ENCODE assay signal across 19 cellular contexts in genomic region chr10:104485632-104486031, GRCh38.
DNase-seq lines count a peak whose midpoint lies in the region; ATAC-seq, FAIRE-seq and TF ChIP-seq lines count a peak whose summit lies in the region.
"Had no signal": no experiment of that assay in that cellular context is flagged by ENCODE, and none has a peak within 500 bp of the region (broad histone marks: within the 10 kb centered on the region; RNA-seq: fewer than 3 reads in every experiment).

No MANE protein-coding gene starts in this region.

- no peaks in the 10 kb centered on the region for H3K36me3 Mint-ChIP-seq in activated naive CD4-positive, alpha-beta T cell treated with anti-CD3 and anti-CD28 coated beads, Interleukin-2, amount 10 ng/mL, durations not matched to agents 7 days and 5 days
- H3K36me3 Mint-ChIP-seq: CD4-positive, CD25-positive, alpha-beta regulatory T cell; naive B cell had no signal

- FAIRE-seq in H1 (lab: Jason Lieb, UNC) = peak; percentile 80
- FAIRE-seq: endometrium had no signal

- H3K9ac ChIP-seq in H1 (replicated peaks in 1 of 4; ENCODE audit: extremely low read depth in 1 of 4, low read depth in 3 of 4, low read length in 3 of 4) = no peak overlapping the region

- no peak overlapping the region for H2BK15ac ChIP-seq in H1 (ENCODE audit: low read length)

- no peak overlapping the region for H4K8ac ChIP-seq in H1 (ENCODE audit: extremely low read depth, insufficient read depth, low read length)

- no peaks in the 10 kb centered on the region for H3K9me3 ChIP-seq in H1 (ENCODE audit: insufficient read depth in 2 of 2, low read depth in 1 of 2, low read length in 1 of 2)
- no peaks in the 10 kb centered on the region for H3K9me3 ChIP-seq in osteoblast (ENCODE audit: low read depth, low read length)

- no peak for TF ChIP-seq POLR2A in H1 (IDR thresholded peaks at IDR 0.05; ENCODE audit: control extremely low read depth in 1 of 2, low read depth in 2 of 2, low read length in 2 of 2)

- no peak overlapping the region for H3K14ac ChIP-seq in H1 (ENCODE audit: insufficient read length)

- peaks cover 28% of the 10 kb centered on the region for H3K27me3 Mint-ChIP-seq in activated naive CD4-positive, alpha-beta T cell treated with anti-CD3 and anti-CD28 coated beads, Interleukin-2, amount 10 ng/mL, durations not matched to agents 7 days and 5 days

- POLR2A ChIA-PET in H1 (lab: Charles Lee; ENCODE audit: partially characterized antibody) = no interaction called here

- no peak overlapping the region for H3K4ac ChIP-seq in H1 (replicated peaks; ENCODE audit: insufficient read length, low read depth, low read length)

- H3K27me3 ChIP-seq in H1 (replicated peaks in 1 of 4; ENCODE audit: control insufficient read depth in 3 of 4, extremely low read depth in 1 of 4, insufficient read depth in 3 of 4, low read length in 3 of 4) (no peaks in the 10 kb centered on the region), osteoblast (ENCODE audit: insufficient read depth, low read length) (no peaks in the 10 kb centered on the region)

- no peak overlapping the region for H3K4me3 Mint-ChIP-seq in activated naive CD4-positive, alpha-beta T cell treated with anti-CD3 and anti-CD28 coated beads, Interleukin-2, amount 10 ng/mL, durations not matched to agents 7 days and 5 days
- H3K4me3 Mint-ChIP-seq: CD4-positive, CD25-positive, alpha-beta regulatory T cell; naive B cell had no signal

- no peak overlapping the region for H2BK12ac ChIP-seq in H1 (ENCODE audit: low read depth, low read length)

- H3K4me1 ChIP-seq in H1 (replicated peaks in 1 of 4; ENCODE audit: control insufficient read depth in 3 of 4, insufficient read depth in 4 of 4, low read length in 3 of 4) (0 out of 7 replicates have a peak, but pooled peaks cover 0 to 2% (median 1%) of the 10 kb centered on the region in 4 experiments), osteoblast (ENCODE audit: insufficient read depth, low read length) (no peaks in the 10 kb centered on the region)

- no peak overlapping the region for H4K5ac ChIP-seq in H1 (ENCODE audit: insufficient read length, low read depth, low read length)

- no peak overlapping the region for H2BK20ac ChIP-seq in H1 (ENCODE audit: low read length)

- no peak overlapping the region for H4K91ac ChIP-seq in H1 (replicated peaks; ENCODE audit: insufficient read length, low read length)

- no peak overlapping the region for H3K4me3 ChIP-seq in H1 (ENCODE audit: extremely low read depth in 1 of 4, insufficient read depth in 2 of 4, low read depth in 3 of 4, low read length in 4 of 4)
- H3K4me3 ChIP-seq in osteoblast (ENCODE audit: insufficient read depth, low read length) = no peak overlapping the region

- no peak overlapping the region for H2AFZ ChIP-seq in H1 (ENCODE audit: low read length)
- H2AFZ ChIP-seq in osteoblast (ENCODE audit: low read length) = no peak overlapping the region

- TF ChIP-seq CTCF in GM12872 (IDR thresholded peaks at IDR 0.05; ENCODE audit: insufficient read depth, low read depth, low read length) = peak; percentile 34; the same call in 1 of the 3 replicates
- TF ChIP-seq CTCF in H1 (IDR thresholded peaks at IDR 0.05; ENCODE audit: control extremely low read depth in 1 of 3, insufficient read depth in 1 of 3, low read depth in 1 of 3, low read length in 3 of 3) = peak in 2 of 3 experiments; percentile 43 to 66; a peak in 3 of 4 replicates
- peak; percentile 9 for TF ChIP-seq CTCF in osteoblast (IDR thresholded peaks at IDR 0.05; ENCODE audit: extremely low read depth, low read depth, low read length)

- no peaks in the 10 kb centered on the region for H3K36me3 ChIP-seq in H1 (ENCODE audit: control insufficient read depth in 2 of 4, insufficient read depth in 4 of 4, low read length in 3 of 4)
- H3K36me3 ChIP-seq in osteoblast (ENCODE audit: insufficient read depth, low read length) = no peaks in the 10 kb centered on the region

- no peak overlapping the region for H2AK5ac ChIP-seq in H1 (ENCODE audit: low read depth, low read length)

- no peak overlapping the region for H3K27ac ChIP-seq in H1 (ENCODE audit: low read depth, low read length)
- H3K27ac ChIP-seq in osteoblast (ENCODE audit: low read depth, low read length) = no peak overlapping the region

- 82% methylated on average over 3 of the region's 3 CpGs; no CpG with 5 or more reads in 1 of the 2 experiments for WGBS in H1 (ENCODE audit: extremely low coverage in 1 of 2, insufficient coverage in 1 of 2, insufficient read length in 1 of 2, insufficient replicate concordance in 2 of 2, low coverage in 1 of 2, low lambda C conversion rate in 2 of 2, missing lambda C conversion rate in 1 of 2), 2 experiments

- H3K4me2 ChIP-seq in H1 (ENCODE audit: insufficient read depth in 1 of 2, low read depth in 2 of 2, low read length in 2 of 2) (no peak overlapping the region), osteoblast (ENCODE audit: insufficient read depth, low read length) (no peak overlapping the region)

- H2BK5ac ChIP-seq in H1 (ENCODE audit: low read depth, low read length) = no peak overlapping the region

- H3K79me2 ChIP-seq in H1 (ENCODE audit: control insufficient read depth in 1 of 2, insufficient read depth in 2 of 2, low read length in 2 of 2) = no peaks in the 10 kb centered on the region
- no peaks in the 10 kb centered on the region for H3K79me2 ChIP-seq in osteoblast (ENCODE audit: insufficient read depth, low read length)

- H3K56ac ChIP-seq in H1 (replicated peaks; ENCODE audit: insufficient read length, low read depth, low read length) = no peak overlapping the region

- no peaks in the 10 kb centered on the region for H3K9me3 Mint-ChIP-seq in activated naive CD4-positive, alpha-beta T cell treated with anti-CD3 and anti-CD28 coated beads, Interleukin-2, amount 10 ng/mL, durations not matched to agents 7 days and 5 days

- no peak overlapping the region for H3K23ac ChIP-seq in H1 (ENCODE audit: insufficient read length)

- DNase-seq in HT-29 (ENCODE audit: low spot score) (peak; percentile 6), H1 (ENCODE audit: low read depth in 1 of 2, low spot score in 2 of 2) (no peak), osteoblast (ENCODE audit: insufficient read length, low spot score, missing footprints) (no peak), SIG-M5 (lab: John Stamatoyannopoulos, UW) (no peak)
- no peak for DNase-seq in activated naive CD4-positive, alpha-beta T cell treated with anti-CD3 and anti-CD28 coated beads, Interleukin-2, amount 10 ng/mL, durations not matched to agents 7 days and 5 days
- DNase-seq: activated CD4-positive, CD25-positive, alpha-beta regulatory T cell treated with anti-CD3 and anti-CD28 coated beads, Interleukin-2, amount 50 U/mL, for 72 hours; activated effector memory CD4-positive, alpha-beta T cell treated with Interleukin-2 at 50 U/mL for 16 hours; CD4-positive, CD25-positive, alpha-beta regulatory T cell; foreskin melanocyte; KG1; naive B cell; NCI-H1436; NCI-H446 treated with DMSO at 0.1 percent for 48 hours; SHP77 treated with DMSO at 0.1 percent for 48 hours; stimulated activated naive CD4-positive, alpha-beta T cell; trophoblast cell had no signal

- CTCF ChIA-PET in H1 (lab: Charles Lee; ENCODE audit: partially characterized antibody) = interaction anchor here (0.6 to 2.4 kb wide), 16 partner anchors 8 to 211 kb away, joined by 3 to 21 read pairs (median 4); no protein-coding TSS in a partner anchor
- CTCF ChIA-PET in activated naive CD4-positive, alpha-beta T cell treated with anti-CD3 and anti-CD28 coated beads, Interleukin-2, amount 10 ng/mL, durations not matched to agents 7 days and 5 days (lab: Charles Lee) = no interaction called here

- TF ChIP-seq EP300 in H1 (IDR thresholded peaks at IDR 0.05; ENCODE audit: borderline replicate concordance in 1 of 2, low read depth in 2 of 2, low read length in 2 of 2) = no peak

- H2BK120ac ChIP-seq in H1 (replicated peaks; ENCODE audit: low read depth, low read length) = no peak overlapping the region

- peak; percentile 8 to 31; a peak in 2 of 4 replicates for TF ChIP-seq RAD21 in H1 (IDR thresholded peaks at IDR 0.05 in 1 of 2, conservative IDR thresholded peaks at IDR 0.05 in 1 of 2; ENCODE audit: low read depth in 2 of 2, low read length in 2 of 2)

- no peaks in the 10 kb centered on the region for H3K79me1 ChIP-seq in H1 (ENCODE audit: low read depth, low read length)

- no peak for ATAC-seq in GM19467 (IDR thresholded peaks at IDR 0.05; ENCODE audit: unreplicated experiment)

- no peak overlapping the region for H3K18ac ChIP-seq in H1 (ENCODE audit: extremely low read depth, low read length)

- no peaks in the 10 kb centered on the region for H3K4me1 Mint-ChIP-seq in activated naive CD4-positive, alpha-beta T cell treated with anti-CD3 and anti-CD28 coated beads, Interleukin-2, amount 10 ng/mL, durations not matched to agents 7 days and 5 days
- H3K4me1 Mint-ChIP-seq: CD4-positive, CD25-positive, alpha-beta regulatory T cell; naive B cell had no signal

- H4K20me1 ChIP-seq in H1 (replicated peaks in 1 of 2; ENCODE audit: control insufficient read depth in 1 of 2, insufficient read depth in 2 of 2, low read length in 2 of 2) = no peaks in the 10 kb centered on the region
- no peaks in the 10 kb centered on the region for H4K20me1 ChIP-seq in osteoblast (ENCODE audit: insufficient read depth, low read length)

- no peak overlapping the region for H3K27ac Mint-ChIP-seq in activated naive CD4-positive, alpha-beta T cell treated with anti-CD3 and anti-CD28 coated beads, Interleukin-2, amount 10 ng/mL, durations not matched to agents 7 days and 5 days
- H3K27ac Mint-ChIP-seq: CD4-positive, CD25-positive, alpha-beta regulatory T cell; naive B cell had no signal

- H3K23me2 ChIP-seq in H1 (ENCODE audit: low read depth, low read length) = no peaks in the 10 kb centered on the region

TF ChIP-seq in H1, 55 proteins besides CTCF, POLR2A, EP300 and RAD21:
- 0 out of 2 replicates have a peak, but pooled peaks have one; percentile 26 for TF ChIP-seq YY1 (IDR thresholded peaks at IDR 0.05; ENCODE audit: low read depth, low read length)
- TF ChIP-seq NRF1 (IDR thresholded peaks at IDR 0.05; ENCODE audit: low read depth, low read length) = no peak
TF ChIP-seq in H1: peak in this region for 1.
